14 cellular contexts compared by ENCODE assay signal in genomic region chr16:85524365-85524629, GRCh38.
DNase-seq lines count a peak whose midpoint lies in the region; ATAC-seq, FAIRE-seq and TF ChIP-seq lines count a peak whose summit lies in the region.
"Had no signal": no experiment of that assay in that cellular context is flagged by ENCODE, and none has a peak within 500 bp of the region (broad histone marks: within the 10 kb centered on the region; RNA-seq: fewer than 3 reads in every experiment).

No MANE protein-coding gene starts in this region.

- peak overlapping the region; percentile 44 for H3K4ac ChIP-seq in mesendoderm (ENCODE audit: low read depth, low read length)

- peaks cover 15% of the 10 kb centered on the region for H3K36me3 Mint-ChIP-seq in stimulated activated effector memory CD8-positive, alpha-beta T cell treated with anti-CD3 and anti-CD28 coated beads, Interleukin-12 subunit alpha, Interleukin-12 subunit beta, amount 100 ng/mL, for 72 hours
- H3K36me3 Mint-ChIP-seq: IgD-negative memory B cell had no signal

- no peak overlapping the region for H3K9ac ChIP-seq in HUES64 (ENCODE audit: low read depth, low read length)
- H3K9ac ChIP-seq in mesendoderm (ENCODE audit: low read length): no peak overlapping the region

- H3K18ac ChIP-seq in mesendoderm (ENCODE audit: low read length): peak overlapping the region; percentile 24

- no peak overlapping the region for H2AK5ac ChIP-seq in mesendoderm (ENCODE audit: low read length)

- H3K23ac ChIP-seq in mesendoderm (ENCODE audit: low read length): no peak overlapping the region

- no peak overlapping the region for H3K56ac ChIP-seq in mesendoderm (ENCODE audit: low read length)

- H3K4me3 ChIP-seq in A549 (no peak overlapping the region), HUES64 (ENCODE audit: low read length) (no peak overlapping the region), WERI-Rb-1 (ENCODE audit: low read depth, low read length) (no peak overlapping the region), mesendoderm (ENCODE audit: low read length) (no peak overlapping the region)
- H3K4me3 ChIP-seq: esophagus muscularis mucosa had no signal

- H4K5ac ChIP-seq in mesendoderm (ENCODE audit: low read length): no peak overlapping the region

- H3K4me3 Mint-ChIP-seq in stimulated activated effector memory CD8-positive, alpha-beta T cell treated with anti-CD3 and anti-CD28 coated beads, Interleukin-12 subunit alpha, Interleukin-12 subunit beta, amount 100 ng/mL, for 72 hours: no peak overlapping the region
- H3K4me3 Mint-ChIP-seq: IgD-negative memory B cell had no signal

- POLR2A ChIA-PET in A549 (lab: Yijun Ruan, JAX): interaction anchor here (2.7 kb wide), 1 partner anchor 29 kb away, joined by 10 read pairs; no protein-coding TSS in a partner anchor

- H2BK120ac ChIP-seq in mesendoderm (ENCODE audit: low read depth, low read length): peak overlapping the region; percentile 16

- no peaks in the 10 kb centered on the region for H3K79me2 ChIP-seq in mesendoderm (ENCODE audit: control insufficient read depth, insufficient read depth, low read length)

- no peak for FAIRE-seq in A549 (lab: Jason Lieb, UNC)

- H3K4me1 ChIP-seq in A549: peaks cover 32% of the 10 kb centered on the region
- H3K4me1 ChIP-seq in HUES64 (ENCODE audit: insufficient read depth, low read length): peaks cover 15% of the 10 kb centered on the region
- peaks cover 5% of the 10 kb centered on the region for H3K4me1 ChIP-seq in mesendoderm (ENCODE audit: control insufficient read depth, low read depth, low read length)

- H3K27ac ChIP-seq in A549 (peak overlapping the region; percentile 77 to 95), HUES64 (ENCODE audit: low read depth, low read length) (peak overlapping the region; percentile 12; the same call in 1 of the 2 replicates), WERI-Rb-1 (peak overlapping the region; percentile 22; the same call in 1 of the 2 replicates), mesendoderm (ENCODE audit: low read depth, low read length) (peak overlapping the region; percentile 19)
- H3K27ac ChIP-seq: esophagus muscularis mucosa had no signal

- H4K8ac ChIP-seq in mesendoderm (ENCODE audit: low read depth, low read length): no peak overlapping the region

- H3K4me2 ChIP-seq in A549 (peak overlapping the region; percentile 60), mesendoderm (ENCODE audit: low read length) (no peak overlapping the region)

- no peaks in the 10 kb centered on the region for H3K9me3 ChIP-seq in A549
- no peaks in the 10 kb centered on the region for H3K9me3 ChIP-seq in HUES64 (ENCODE audit: insufficient read depth, low read depth, low read length)
- no peaks in the 10 kb centered on the region for H3K9me3 ChIP-seq in WERI-Rb-1 (ENCODE audit: severe bottlenecking)
- H3K9me3 ChIP-seq: esophagus muscularis mucosa, heart left ventricle had no signal

- H3K27me3 ChIP-seq in HUES64 (ENCODE audit: insufficient read depth, low read length): no peaks in the 10 kb centered on the region
- H3K27me3 ChIP-seq in WERI-Rb-1 (ENCODE audit: insufficient read depth, low read depth, severe bottlenecking): no peaks in the 10 kb centered on the region
- no peaks in the 10 kb centered on the region for H3K27me3 ChIP-seq in mesendoderm (ENCODE audit: insufficient read depth, low read length, poor library complexity)
- H3K27me3 ChIP-seq: esophagus muscularis mucosa, heart left ventricle had no signal

- DNase-seq in A549 (ENCODE audit: low read depth in 1 of 2, low spot score in 1 of 2) (no peak), WERI-Rb-1 (no peak), mesendoderm (no peak)
- no peak for DNase-seq in stimulated activated effector memory CD8-positive, alpha-beta T cell treated with anti-CD3 and anti-CD28 coated beads, Interleukin-12 subunit alpha, Interleukin-12 subunit beta, amount 100 ng/mL, for 72 hours (ENCODE audit: low spot score in 2 of 2)
- DNase-seq: activated effector memory CD4-positive, alpha-beta T cell treated with anti-CD3 and anti-CD28 coated beads, Interleukin-2, amount 50 U/mL, for 16 hours; dermis blood vessel endothelial cell; posterior cingulate gyrus had no signal

- peak in 1 of 2 experiments; percentile 11; a peak in 1 of 6 replicates for ATAC-seq in A549
- ATAC-seq in HG03175 (IDR thresholded peaks at IDR 0.05; ENCODE audit: unreplicated experiment): no peak
- ATAC-seq in stimulated activated effector memory CD8-positive, alpha-beta T cell treated with anti-CD3 and anti-CD28 coated beads, Interleukin-12 subunit alpha, Interleukin-12 subunit beta, amount 100 ng/mL, for 72 hours: no peak
- ATAC-seq in HG03457 (IDR thresholded peaks at IDR 0.05; ENCODE audit: unreplicated experiment): no peak
- no peak for ATAC-seq in GM18870 (IDR thresholded peaks at IDR 0.05; ENCODE audit: unreplicated experiment)

- no peak for TF ChIP-seq POLR2A in A549 (IDR thresholded peaks at IDR 0.05; ENCODE audit: low read length)

- WGBS in A549 (ENCODE audit: missing lambda C conversion rate): 100% methylated on average over 3 of the region's 8 CpGs
- WGBS in HUES64: 81% methylated on average over 8 of the region's 8 CpGs
- no CpG with 5 or more reads among the region's 8 CpGs for WGBS in mesendoderm (ENCODE audit: extremely low coverage, insufficient coverage, low lambda C conversion rate)

- TF ChIP-seq RAD21 in A549 (conservative IDR thresholded peaks at IDR 0.05 in 1 of 2, IDR thresholded peaks at IDR 0.05 in 1 of 2): no peak

- no peak for TF ChIP-seq EP300 in A549 (IDR thresholded peaks at IDR 0.05)

- peaks cover 4% of the 10 kb centered on the region for H3K9me3 Mint-ChIP-seq in stimulated activated effector memory CD8-positive, alpha-beta T cell treated with anti-CD3 and anti-CD28 coated beads, Interleukin-12 subunit alpha, Interleukin-12 subunit beta, amount 100 ng/mL, for 72 hours

- CTCF ChIA-PET in A549 (lab: Yijun Ruan, JAX): interaction anchor here (0.8 to 3.8 kb wide), 7 partner anchors 9 to 108 kb away, joined by 3 to 19 read pairs (median 4); no protein-coding TSS in a partner anchor

- H2BK5ac ChIP-seq in mesendoderm (ENCODE audit: low read length): no peak overlapping the region

- no peak overlapping the region for H3K27ac Mint-ChIP-seq in stimulated activated effector memory CD8-positive, alpha-beta T cell treated with anti-CD3 and anti-CD28 coated beads, Interleukin-12 subunit alpha, Interleukin-12 subunit beta, amount 100 ng/mL, for 72 hours
- H3K27ac Mint-ChIP-seq: IgD-negative memory B cell had no signal

- H3K4me1 Mint-ChIP-seq in stimulated activated effector memory CD8-positive, alpha-beta T cell treated with anti-CD3 and anti-CD28 coated beads, Interleukin-12 subunit alpha, Interleukin-12 subunit beta, amount 100 ng/mL, for 72 hours: peaks cover 14% of the 10 kb centered on the region
- H3K4me1 Mint-ChIP-seq: IgD-negative memory B cell had no signal

- H3K36me3 ChIP-seq in HUES64 (ENCODE audit: insufficient read depth, low read length): no peaks in the 10 kb centered on the region
- no peaks in the 10 kb centered on the region for H3K36me3 ChIP-seq in WERI-Rb-1
- no peaks in the 10 kb centered on the region for H3K36me3 ChIP-seq in mesendoderm (ENCODE audit: control insufficient read depth, insufficient read depth, low read length)
- H3K36me3 ChIP-seq: esophagus muscularis mucosa, heart left ventricle had no signal

- no peak overlapping the region for H2BK15ac ChIP-seq in mesendoderm (replicated peaks; ENCODE audit: low read depth)

- no peaks in the 10 kb centered on the region for H3K79me1 ChIP-seq in mesendoderm (ENCODE audit: low read length)

- TF ChIP-seq CTCF in A549 (IDR thresholded peaks at IDR 0.05) (no peak), WERI-Rb-1 (IDR thresholded peaks at IDR 0.05; ENCODE audit: low read depth, low read length) (no peak)

TF ChIP-seq in A549, 52 proteins besides CTCF, POLR2A, EP300 and RAD21:
- no peak for TF ChIP-seq CBX8 (IDR thresholded peaks at IDR 0.05)

Comparison
In these comparisons a context has a peak if more than half of its experiments do, and no peak if none do; other contexts are left out.
1. H3K27ac ChIP-seq: peak in every context shown above with its lines; median percentile 86 in A549; 22 in WERI-Rb-1; 19 in mesendoderm; 12 in HUES64.